In genomic region chr7:150738092-150739044, GRCh38 we compare ENCODE assay signal across 8 cellular contexts. TPM values are rescaled to one million over a fixed set of nuclear protein-coding genes. Genes with fewer than 3 reads are reported as not detected.
DNase-seq lines count a peak whose midpoint lies in the region; ATAC-seq lines count a peak whose summit lies in the region.
"Had no signal": no experiment of that assay in that cellular context is flagged by ENCODE, and none has a peak within 500 bp of the region (broad histone marks: within the 10 kb centered on the region; RNA-seq: fewer than 3 reads in every experiment).

No MANE protein-coding gene starts in this region.

- peak; percentile 73 for DNase-seq in kidney tubule cell (ENCODE audit: low spot score)
- no peak for DNase-seq in stimulated activated CD4-positive, alpha-beta T cell treated with anti-CD3 and anti-CD28 coated beads, Interleukin-15, amount 100 ng/mL, for 24 hours
- no peak for DNase-seq in NCI-H187 treated with DMSO at 0.1 percent for 48 hours (lab: John Stamatoyannopoulos, UW)

- H3K4me3 Mint-ChIP-seq in activated naive CD8-positive, alpha-beta T cell: peak overlapping the region; percentile 97

- ATAC-seq in HG02840 (IDR thresholded peaks at IDR 0.05; ENCODE audit: low FRiP score, unreplicated experiment): no peak

- no peaks in the 10 kb centered on the region for H3K27me3 Mint-ChIP-seq in activated naive CD8-positive, alpha-beta T cell

- H3K36me3 ChIP-seq in KOPT-K1 (ENCODE audit: insufficient read depth, low read length): peaks cover 57% of the 10 kb centered on the region

- no peaks in the 10 kb centered on the region for H3K9me3 Mint-ChIP-seq in activated naive CD8-positive, alpha-beta T cell (ENCODE audit: low read depth)

- peak overlapping the region; percentile 99 for H3K27ac Mint-ChIP-seq in activated naive CD8-positive, alpha-beta T cell

- H3K4me1 Mint-ChIP-seq in activated naive CD8-positive, alpha-beta T cell (ENCODE audit: low read depth): peaks cover 83% of the 10 kb centered on the region

- H3K27ac ChIP-seq in KOPT-K1 (ENCODE audit: low read depth, low read length, poor library complexity, severe bottlenecking): peak overlapping the region; percentile 100
- peak overlapping the region; percentile 74 for H3K27ac ChIP-seq in temporal lobe (ENCODE audit: low read depth, low read length)

- no peaks in the 10 kb centered on the region for H3K9me3 ChIP-seq in KOPT-K1 (ENCODE audit: insufficient read depth, low read length, poor library complexity, severe bottlenecking)

- peaks cover 31% of the 10 kb centered on the region for H3K36me3 Mint-ChIP-seq in activated naive CD8-positive, alpha-beta T cell

RNA-seq across cellular contexts. Expression of gene GIMAP5, which starts 1.1 kb away (rescaled TPM):
- 2.7 TPM for total RNA-seq in temporal lobe
- total RNA-seq: fibroblast of lung had no signal

RNA-seq across cellular contexts. Expression of gene GIMAP1, which starts 22.0 kb away (rescaled TPM):
- total RNA-seq in temporal lobe: 0.49 TPM

RNA-seq across cellular contexts. Expression of gene GIMAP2, which starts 52.9 kb away (rescaled TPM):
- 1.5 TPM for total RNA-seq in temporal lobe
